8 cellular contexts compared by ENCODE assay signal in the genomic region with DNA sequence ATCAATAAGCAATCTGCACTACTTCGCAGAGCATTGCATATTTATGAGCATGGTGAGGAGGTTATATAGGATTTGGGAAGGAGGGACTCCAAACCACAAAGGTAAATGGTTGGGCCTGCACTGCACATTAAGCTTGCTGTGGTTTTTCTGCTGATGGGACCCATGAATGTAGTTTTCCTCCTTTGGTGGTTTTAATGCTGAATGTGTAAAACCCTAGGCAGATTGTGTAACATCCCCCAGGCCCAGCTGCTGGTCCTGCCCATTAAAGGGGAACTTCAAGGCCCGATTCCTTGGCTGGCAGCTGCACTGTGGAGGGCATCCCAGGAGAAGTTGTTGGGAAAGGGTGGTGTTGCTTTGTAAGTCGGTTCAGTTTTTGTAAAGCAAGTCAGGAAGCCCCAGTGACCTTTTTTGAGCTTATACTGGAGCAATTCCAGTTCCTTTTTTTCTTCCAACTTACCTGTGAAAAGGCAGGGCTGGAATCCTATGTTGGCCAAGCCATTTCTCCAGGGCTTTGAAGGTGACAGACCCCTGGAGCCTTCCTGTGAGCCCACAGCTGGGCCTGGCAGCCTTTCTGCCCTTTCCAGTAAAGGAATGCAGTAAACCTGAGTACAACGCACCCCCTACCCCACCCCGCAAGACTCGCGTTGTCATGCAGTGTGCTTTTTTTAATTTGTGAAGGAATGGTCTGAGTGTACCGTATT. TPM values are rescaled to one million over a fixed set of nuclear protein-coding genes. Genes with fewer than 3 reads are reported as not detected.
DNase-seq lines count a peak whose midpoint lies in the region; ATAC-seq and TF ChIP-seq lines count a peak whose summit lies in the region.

No MANE protein-coding gene starts in this region.

- TF ChIP-seq CTCF in left lung (IDR thresholded peaks at IDR 0.05) (no peak), testis (IDR thresholded peaks at IDR 0.05) (no peak)

- H3K9me3 ChIP-seq in left lung (no peaks in the 10 kb centered on the region), testis (no peaks in the 10 kb centered on the region)

- CTCF ChIA-PET in activated CD8-positive, alpha-beta T cell treated with anti-CD3 and anti-CD28 coated beads, Interleukin-2, amount 10 ng/mL, durations not matched to agents 7 days and 5 days (lab: Charles Lee), result no interaction called here

- intact Hi-C loops in left lung (cut with DNase I), result no loop called here
- intact Hi-C loops in testis (cut with DNase I; ENCODE audit: low total_unique reads), result no loop called here

- peak; percentile 7 for DNase-seq in KG1 (lab: John Stamatoyannopoulos, UW)
- DNase-seq in caudate nucleus (lab: John Stamatoyannopoulos, UW), result peak in 21 of 61 donors; percentile 18 to 54 (median 39)
- DNase-seq in left lung, result peak; percentile 80 to 83
- DNase-seq in testis, result peak; percentile 61
- DNase-seq in activated CD8-positive, alpha-beta T cell treated with anti-CD3 and anti-CD28 coated beads, Interleukin-2, amount 10 ng/mL, durations not matched to agents 7 days and 5 days, result no peak

- H3K36me3 ChIP-seq in left lung (peaks cover 0 to 44% of the 10 kb centered on the region in 2 donors), testis (ENCODE audit: low read depth, missing control alignments) (no peaks in the 10 kb centered on the region)

- H3K27ac Mint-ChIP-seq in activated CD8-positive, alpha-beta T cell treated with anti-CD3 and anti-CD28 coated beads, Interleukin-2, amount 10 ng/mL, durations not matched to agents 7 days and 5 days, result no peak overlapping the region
- H3K27ac Mint-ChIP-seq in activated T-helper 17 cell treated with anti-CD3 and anti-CD28 coated beads, Interleukin-2, amount 50 U/mL, for 72 hours, result no peak overlapping the region

- H3K27me3 Mint-ChIP-seq in activated CD8-positive, alpha-beta T cell treated with anti-CD3 and anti-CD28 coated beads, Interleukin-2, amount 10 ng/mL, durations not matched to agents 7 days and 5 days (ENCODE audit: low read depth), result no peaks in the 10 kb centered on the region
- H3K27me3 Mint-ChIP-seq in activated T-helper 17 cell treated with anti-CD3 and anti-CD28 coated beads, Interleukin-2, amount 50 U/mL, for 72 hours, result no peaks in the 10 kb centered on the region

- no peaks in the 10 kb centered on the region for H3K9me3 Mint-ChIP-seq in activated CD8-positive, alpha-beta T cell treated with anti-CD3 and anti-CD28 coated beads, Interleukin-2, amount 10 ng/mL, durations not matched to agents 7 days and 5 days (ENCODE audit: insufficient read depth)
- H3K9me3 Mint-ChIP-seq in activated T-helper 17 cell treated with anti-CD3 and anti-CD28 coated beads, Interleukin-2, amount 50 U/mL, for 72 hours, result no peaks in the 10 kb centered on the region

- H3K27ac ChIP-seq in caudate nucleus (ENCODE audit: low read depth, low read length) (peak overlapping the region; percentile 94), left lung (peak overlapping the region; percentile 86 to 90), testis (peak overlapping the region; percentile 84 to 91)

- ATAC-seq in left lung, result peak; percentile 22
- ATAC-seq in HG02763 (IDR thresholded peaks at IDR 0.05; ENCODE audit: unreplicated experiment), result no peak
- ATAC-seq in GM21619 (IDR thresholded peaks at IDR 0.05; ENCODE audit: unreplicated experiment), result no peak
- no peak for ATAC-seq in activated CD8-positive, alpha-beta T cell treated with anti-CD3 and anti-CD28 coated beads, Interleukin-2, amount 10 ng/mL, durations not matched to agents 7 days and 5 days
- no peak for ATAC-seq in activated T-helper 17 cell treated with anti-CD3 and anti-CD28 coated beads, Interleukin-2, amount 50 U/mL, for 72 hours (replicated peaks)

- H3K4me3 Mint-ChIP-seq in activated CD8-positive, alpha-beta T cell treated with anti-CD3 and anti-CD28 coated beads, Interleukin-2, amount 10 ng/mL, durations not matched to agents 7 days and 5 days, result no peak overlapping the region
- no peak overlapping the region for H3K4me3 Mint-ChIP-seq in activated T-helper 17 cell treated with anti-CD3 and anti-CD28 coated beads, Interleukin-2, amount 50 U/mL, for 72 hours

- peaks cover 2% of the 10 kb centered on the region for H3K4me1 Mint-ChIP-seq in activated CD8-positive, alpha-beta T cell treated with anti-CD3 and anti-CD28 coated beads, Interleukin-2, amount 10 ng/mL, durations not matched to agents 7 days and 5 days (ENCODE audit: low read depth)
- peaks cover 18% of the 10 kb centered on the region for H3K4me1 Mint-ChIP-seq in activated T-helper 17 cell treated with anti-CD3 and anti-CD28 coated beads, Interleukin-2, amount 50 U/mL, for 72 hours

- H3K36me3 Mint-ChIP-seq in activated CD8-positive, alpha-beta T cell treated with anti-CD3 and anti-CD28 coated beads, Interleukin-2, amount 10 ng/mL, durations not matched to agents 7 days and 5 days (ENCODE audit: low read depth), result no peaks in the 10 kb centered on the region
- no peaks in the 10 kb centered on the region for H3K36me3 Mint-ChIP-seq in activated T-helper 17 cell treated with anti-CD3 and anti-CD28 coated beads, Interleukin-2, amount 50 U/mL, for 72 hours (ENCODE audit: low read depth)

- 13 to 22% methylated on average over 8 of the region's 8 CpGs for WGBS in testis, 2 donors

- H3K4me3 ChIP-seq in left lung, result peak overlapping the region in 1 of 2 donors; percentile 56
- no peak overlapping the region for H3K4me3 ChIP-seq in testis

- POLR2A ChIA-PET in activated CD8-positive, alpha-beta T cell treated with anti-CD3 and anti-CD28 coated beads, Interleukin-2, amount 10 ng/mL, durations not matched to agents 7 days and 5 days (lab: Charles Lee), result no interaction called here

- H3K27me3 ChIP-seq in left lung (no peaks in the 10 kb centered on the region), testis (no peaks in the 10 kb centered on the region)

- TF ChIP-seq POLR2A in testis (IDR thresholded peaks at IDR 0.05), result no peak

- H3K4me1 ChIP-seq in left lung (peaks cover 28 to 93% of the 10 kb centered on the region in 2 donors), testis (peaks cover 35% of the 10 kb centered on the region)

RNA-seq across cellular contexts. Expression of gene NAA20, which starts 43.1 kb away (rescaled TPM):
- 10 to 100 TPM; 48.7 to 60.1 TPM for total RNA-seq in left lung
- total RNA-seq in testis, result 10 to 100 TPM; 41.3 to 53.9 TPM
- 176 TPM for polyA plus RNA-seq in testis (ENCODE audit: insufficient read depth, low read depth, low replicate concordance)
- 10 to 100 TPM; 55.8 to 59.1 TPM for total RNA-seq in activated CD8-positive, alpha-beta T cell treated with anti-CD3 and anti-CD28 coated beads, Interleukin-2, amount 10 ng/mL, durations not matched to agents 7 days and 5 days
- total RNA-seq in activated T-helper 17 cell treated with anti-CD3 and anti-CD28 coated beads, Interleukin-2, amount 50 U/mL, for 72 hours, result 10 to 100 TPM; 39.9 to 81.4 TPM
